In genomic region chr11:15830730-15831443, GRCh38 we compare ENCODE assay signal across 23 cellular contexts.
DNase-seq lines count a peak whose midpoint lies in the region; TF ChIP-seq lines count a peak whose summit lies in the region.
"Had no signal": no experiment of that assay in that cellular context is flagged by ENCODE, and none has a peak within 500 bp of the region (broad histone marks: within the 10 kb centered on the region; RNA-seq: fewer than 3 reads in every experiment).

No MANE protein-coding gene starts in this region.

- H3K36me3 ChIP-seq in transverse colon, result no peaks in the 10 kb centered on the region
- H3K36me3 ChIP-seq: SJSA1 had no signal

- H3K4me1 ChIP-seq in transverse colon, result peaks cover 0 to 4% (median 0%) of the 10 kb centered on the region in 4 donors

- no peaks in the 10 kb centered on the region for H3K27me3 ChIP-seq in transverse colon
- H3K27me3 ChIP-seq: SJSA1 had no signal

- intact Hi-C loops in transverse colon (cut with DNase I; ENCODE audit: low total_unique reads), result no loop called here

- no peak for TF ChIP-seq POLR2A in transverse colon (IDR thresholded peaks at IDR 0.05)

- CTCF ChIA-PET in RWPE1 (lab: Yijun Ruan, JAX), result no interaction called here

- POLR2A ChIA-PET in RWPE1 (lab: Yijun Ruan, JAX; ENCODE audit: low non-redundant PET), result no interaction called here

- peak; percentile 33 for DNase-seq in Ammon's horn (ENCODE audit: low spot score)
- peak; percentile 44 for DNase-seq in SK-MEL-5 (ENCODE audit: low read depth, low spot score)
- DNase-seq in choroid plexus epithelial cell (ENCODE audit: low read depth), result peak; percentile 33
- DNase-seq in globus pallidus (ENCODE audit: low spot score), result peak; percentile 40
- DNase-seq in transverse colon, result no peak
- no peak for DNase-seq in NCI-H2029 (lab: John Stamatoyannopoulos, UW)
- DNase-seq in RWPE1 (ENCODE audit: low spot score), result no peak
- no peak for DNase-seq in activated T-cell treated with anti-CD3 and anti-CD28 coated beads, Interleukin-2, amount 50 U/mL, for 48 hours
- DNase-seq: 8988T, ACHN, DMS153, DND-41, H7, Kasumi-1, NCI-H1105, NCI-H1436 treated with DMSO at 0.1 percent for 48 hours, NCI-H187 treated with DMSO at 0.1 percent for 48 hours, NCI-H2107, NCI-H524, NCI-H774, Right ventricle myocardium superior had no signal

- in situ Hi-C loops in SK-MEL-5 (cut with HindIII; ENCODE audit: low pct_unique_long_range_greater_than_20kb, low sequenced_read_pairs), result no loop called here
- in situ Hi-C loops in transverse colon (cut with MboI; ENCODE audit: low pct_ligation_motif_present in 1 of 4, low pct_unique_long_range_greater_than_20kb in 1 of 4, low sequenced_read_pairs in 3 of 4), result loop anchor here in 2 of 4 donors (25.0 kb wide), 1 partner anchor 781 kb away; no protein-coding TSS in a partner anchor

- H3K27ac ChIP-seq in transverse colon (no peak overlapping the region), RWPE1 (no peak overlapping the region)
- H3K27ac ChIP-seq: SJSA1 had no signal

- TF ChIP-seq EP300 in transverse colon (IDR thresholded peaks at IDR 0.05; ENCODE audit: low read depth), result no peak

- WGBS in transverse colon (ENCODE audit: low coverage in 1 of 2), 2 donors, result 82 to 90% methylated on average over 3 to 9 of the region's 9 CpGs

- H3K4me3 ChIP-seq in choroid plexus epithelial cell (ENCODE audit: low read depth, low read length), result no peak overlapping the region
- no peak overlapping the region for H3K4me3 ChIP-seq in transverse colon
- H3K4me3 ChIP-seq: K562, SJSA1 had no signal

- H3K9me3 ChIP-seq in transverse colon, result no peaks in the 10 kb centered on the region
- H3K9me3 ChIP-seq: SJSA1 had no signal

- TF ChIP-seq CTCF in choroid plexus epithelial cell (conservative IDR thresholded peaks at IDR 0.05; ENCODE audit: low read depth, low read length) (no peak), transverse colon (IDR thresholded peaks at IDR 0.05) (no peak), RWPE1 (conservative IDR thresholded peaks at IDR 0.05; ENCODE audit: low read depth) (no peak)

Comparison
In these comparisons a context has a peak if more than half of its experiments do, and no peak if none do; other contexts are left out.
1. DNase-seq: peak in Ammon's horn (single experiment), SK-MEL-5 (single experiment), choroid plexus epithelial cell (single experiment) and globus pallidus (single experiment); none in transverse colon (single experiment), NCI-H2029 (single experiment), RWPE1 (single experiment) and activated T-cell treated with anti-CD3 and anti-CD28 coated beads, Interleukin-2, amount 50 U/mL, for 48 hours (0 of 2).